25 cellular contexts compared by ENCODE assay signal in genomic region chr5:109750407-109750806, GRCh38.
"Had no signal": no experiment of that assay in that cellular context is flagged by ENCODE, and none has a peak within 500 bp of the region (broad histone marks: within the 10 kb centered on the region; RNA-seq: fewer than 3 reads in every experiment).

No MANE protein-coding gene starts in this region.

- H3K9me3 Mint-ChIP-seq: activated naive CD4-positive, alpha-beta T cell treated with anti-CD3 and anti-CD28 coated beads for 36 hours; activated T-helper 1 cell treated with anti-CD3 and anti-CD28 coated beads, Interleukin-12 subunit alpha, Interleukin-12 subunit beta, Interleukin-2, Interleukin-4 antibody, amounts not matched to agents 30 ng/mL and 10 ng/mL and 1 ng/mL, durations not matched to agents 14 hours and 24 hours and 36 hours; nephron; stimulated activated memory B cell treated with anti-CD40 and anti-IgM and Interleukin-4, amounts not matched to agents 10 μg/mL and 1 μg/mL and 100 μg/mL, for 72 hours; type B pancreatic cell had no signal

- DNase-seq: activated CD4-positive, alpha-beta T cell treated with anti-CD3 and anti-CD28 coated beads for 36 hours; activated CD4-positive, CD25-positive, alpha-beta regulatory T cell; activated effector memory CD4-positive, alpha-beta T cell treated with anti-CD3 and anti-CD28 coated beads, Interleukin-2, amount 50 U/mL, for 16 hours; activated naive CD4-positive, alpha-beta T cell treated with anti-CD3 and anti-CD28 coated beads for 36 hours; activated T-cell treated with anti-CD3 and anti-CD28 coated beads for 4 hours; dermis blood vessel endothelial cell; effector CD4-positive, alpha-beta T cell; esophagus squamous epithelium; foreskin melanocyte; left lung; lower lobe of right lung; mesendoderm; retina; sigmoid colon; stimulated activated CD4-positive, alpha-beta T cell treated with anti-CD3 and anti-CD28 coated beads, Interleukin-1b, Interleukin-23, amount 100 ng/mL, for 48 hours; stimulated activated CD4-positive, alpha-beta T cell treated with anti-CD3 and anti-CD28 coated beads, Interleukin-4, amount 100 ng/mL, for 4 hours; stimulated activated CD8-positive, alpha-beta memory T cell treated with anti-CD3 and anti-CD28 coated beads, Interleukin-4, amount 100 ng/mL, for 48 hours; stimulated activated naive CD8-positive, alpha-beta T cell treated with anti-CD3 and anti-CD28 coated beads, Interleukin-15, amount 100 ng/mL, for 72 hours; substantia nigra; T-cell; uterus had no signal

- H3K27me3 Mint-ChIP-seq: activated CD4-positive, alpha-beta T cell treated with anti-CD3 and anti-CD28 coated beads for 36 hours; stimulated activated memory B cell treated with anti-CD40 and anti-IgM and Interleukin-4, amounts not matched to agents 10 μg/mL and 1 μg/mL and 100 μg/mL, for 72 hours; stimulated activated naive CD8-positive, alpha-beta T cell treated with anti-CD3 and anti-CD28 coated beads, Interleukin-15, amount 100 ng/mL, for 72 hours; T-cell; type B pancreatic cell had no signal

- H3K4me3 Mint-ChIP-seq: activated CD4-positive, alpha-beta T cell treated with anti-CD3 and anti-CD28 coated beads for 36 hours; activated naive CD4-positive, alpha-beta T cell treated with anti-CD3 and anti-CD28 coated beads for 36 hours; activated T-helper 1 cell treated with anti-CD3 and anti-CD28 coated beads, Interleukin-12 subunit alpha, Interleukin-12 subunit beta, Interleukin-2, Interleukin-4 antibody, amounts not matched to agents 30 ng/mL and 10 ng/mL and 1 ng/mL, durations not matched to agents 14 hours and 24 hours and 36 hours; nephron; stimulated activated memory B cell treated with anti-CD40 and anti-IgM and Interleukin-4, amounts not matched to agents 10 μg/mL and 1 μg/mL and 100 μg/mL, for 72 hours; stimulated activated naive CD8-positive, alpha-beta T cell treated with anti-CD3 and anti-CD28 coated beads, Interleukin-15, amount 100 ng/mL, for 72 hours; T-cell; type B pancreatic cell had no signal

- ATAC-seq: activated CD4-positive, alpha-beta T cell treated with anti-CD3 and anti-CD28 coated beads for 36 hours; left lung; lower lobe of right lung; stimulated activated memory B cell treated with anti-CD40 and anti-IgM and Interleukin-4, amounts not matched to agents 10 μg/mL and 1 μg/mL and 100 μg/mL, for 72 hours; stimulated activated naive CD8-positive, alpha-beta T cell treated with anti-CD3 and anti-CD28 coated beads, Interleukin-15, amount 100 ng/mL, for 72 hours; T-cell had no signal

- H3K4me1 Mint-ChIP-seq: nephron had no signal

- H3K27ac Mint-ChIP-seq: activated CD4-positive, alpha-beta T cell treated with anti-CD3 and anti-CD28 coated beads for 36 hours; activated naive CD4-positive, alpha-beta T cell treated with anti-CD3 and anti-CD28 coated beads for 36 hours; activated T-helper 1 cell treated with anti-CD3 and anti-CD28 coated beads, Interleukin-12 subunit alpha, Interleukin-12 subunit beta, Interleukin-2, Interleukin-4 antibody, amounts not matched to agents 30 ng/mL and 10 ng/mL and 1 ng/mL, durations not matched to agents 14 hours and 24 hours and 36 hours; nephron; stimulated activated memory B cell treated with anti-CD40 and anti-IgM and Interleukin-4, amounts not matched to agents 10 μg/mL and 1 μg/mL and 100 μg/mL, for 72 hours; stimulated activated naive CD8-positive, alpha-beta T cell treated with anti-CD3 and anti-CD28 coated beads, Interleukin-15, amount 100 ng/mL, for 72 hours; type B pancreatic cell had no signal
